1 cellular context compared by ENCODE assay signal in genomic region chr12:57846577-57847319, GRCh38.
A peak's percentile ranks its signal among the peaks of the same experiment; 100 is the strongest.
TF ChIP-seq lines count a peak whose summit lies in the region.

CTDSP2 (minus strand) TSS chr12:57846729; CDS start chr12:57846435, 294 bp downstream.

TF ChIP-seq in HepG2, 621 proteins besides CTCF, POLR2A, EP300 and RAD21 (continued from another document and continues in another):
- TF ChIP-seq, protein P1, sequence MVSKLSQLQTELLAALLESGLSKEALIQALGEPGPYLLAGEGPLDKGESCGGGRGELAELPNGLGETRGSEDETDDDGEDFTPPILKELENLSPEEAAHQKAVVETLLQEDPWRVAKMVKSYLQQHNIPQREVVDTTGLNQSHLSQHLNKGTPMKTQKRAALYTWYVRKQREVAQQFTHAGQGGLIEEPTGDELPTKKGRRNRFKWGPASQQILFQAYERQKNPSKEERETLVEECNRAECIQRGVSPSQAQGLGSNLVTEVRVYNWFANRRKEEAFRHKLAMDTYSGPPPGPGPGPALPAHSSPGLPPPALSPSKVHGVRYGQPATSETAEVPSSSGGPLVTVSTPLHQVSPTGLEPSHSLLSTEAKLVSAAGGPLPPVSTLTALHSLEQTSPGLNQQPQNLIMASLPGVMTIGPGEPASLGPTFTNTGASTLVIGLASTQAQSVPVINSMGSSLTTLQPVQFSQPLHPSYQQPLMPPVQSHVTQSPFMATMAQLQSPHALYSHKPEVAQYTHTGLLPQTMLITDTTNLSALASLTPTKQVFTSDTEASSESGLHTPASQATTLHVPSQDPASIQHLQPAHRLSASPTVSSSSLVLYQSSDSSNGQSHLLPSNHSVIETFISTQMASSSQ (IDR thresholded peaks at IDR 0.05; ENCODE audit: low read depth) = no peak
- TF ChIP-seq, protein P1 (CRISPR knock-in tag; IDR thresholded peaks at IDR 0.05; ENCODE audit: borderline replicate concordance) = no peak
- TF ChIP-seq UBTF (CRISPR knock-in tag; IDR thresholded peaks at IDR 0.05) (no peak), ZNF225 (CRISPR knock-in tag; IDR thresholded peaks at IDR 0.05) (no peak), SIN3A (IDR thresholded peaks at IDR 0.05; ENCODE audit: borderline replicate concordance, low read depth, low read length) (peak; percentile 63; the same call in 1 of the 2 replicates), BATF2 (CRISPR knock-in tag; IDR thresholded peaks at IDR 0.05) (no peak), FOXK1 (CRISPR knock-in tag; IDR thresholded peaks at IDR 0.05; ENCODE audit: borderline replicate concordance, low read depth) (peak; percentile 73; the same call in 1 of the 2 replicates), NCOA1 (CRISPR knock-in tag; IDR thresholded peaks at IDR 0.05) (no peak), ARHGAP35 (CRISPR knock-in tag; IDR thresholded peaks at IDR 0.05; ENCODE audit: borderline replicate concordance) (no peak), AKNA (CRISPR knock-in tag; IDR thresholded peaks at IDR 0.05; ENCODE audit: borderline replicate concordance) (no peak), ZSCAN29 (CRISPR knock-in tag; conservative IDR thresholded peaks at IDR 0.05) (no peak), EEA1 (CRISPR knock-in tag; IDR thresholded peaks at IDR 0.05; ENCODE audit: borderline replicate concordance) (no peak), FLYWCH1 (CRISPR knock-in tag; IDR thresholded peaks at IDR 0.05) (no peak), ZBTB14 (CRISPR knock-in tag; IDR thresholded peaks at IDR 0.05) (no peak), SIX4 (CRISPR knock-in tag; IDR thresholded peaks at IDR 0.05) (no peak), ZNF609 (CRISPR knock-in tag; IDR thresholded peaks at IDR 0.05; ENCODE audit: borderline replicate concordance) (0 out of 2 replicates have a peak, but pooled peaks have one; percentile 17), ZNF781 (CRISPR knock-in tag; IDR thresholded peaks at IDR 0.05; ENCODE audit: borderline replicate concordance, not compliant biosample characterization) (no peak), ZFP62 (CRISPR knock-in tag; IDR thresholded peaks at IDR 0.05) (no peak), ATM (IDR thresholded peaks at IDR 0.05; ENCODE audit: borderline replicate concordance) (no peak), SOX13 (IDR thresholded peaks at IDR 0.05) (no peak), SOX13 (CRISPR knock-in tag; conservative IDR thresholded peaks at IDR 0.05 in 1 of 2, IDR thresholded peaks at IDR 0.05 in 1 of 2) (0 out of 4 replicates have a peak, but pooled peaks of 1 of the 2 experiments have one; percentile 3), KLF11 (CRISPR knock-in tag; IDR thresholded peaks at IDR 0.05) (no peak), SKIL (CRISPR knock-in tag; IDR thresholded peaks at IDR 0.05; ENCODE audit: borderline replicate concordance) (peak; percentile 43; the same call in 1 of the 2 replicates), DPF2 (CRISPR knock-in tag; IDR thresholded peaks at IDR 0.05; ENCODE audit: borderline replicate concordance, low read depth) (no peak), ZNF691 (CRISPR knock-in tag; IDR thresholded peaks at IDR 0.05; ENCODE audit: borderline replicate concordance, low read depth) (peak; percentile 98), CEBPB (IDR thresholded peaks at IDR 0.05; ENCODE audit: borderline replicate concordance, low read depth, low read length) (no peak), MED1 (CRISPR knock-in tag; IDR thresholded peaks at IDR 0.05) (no peak)
- TF ChIP-seq, protein P2, sequence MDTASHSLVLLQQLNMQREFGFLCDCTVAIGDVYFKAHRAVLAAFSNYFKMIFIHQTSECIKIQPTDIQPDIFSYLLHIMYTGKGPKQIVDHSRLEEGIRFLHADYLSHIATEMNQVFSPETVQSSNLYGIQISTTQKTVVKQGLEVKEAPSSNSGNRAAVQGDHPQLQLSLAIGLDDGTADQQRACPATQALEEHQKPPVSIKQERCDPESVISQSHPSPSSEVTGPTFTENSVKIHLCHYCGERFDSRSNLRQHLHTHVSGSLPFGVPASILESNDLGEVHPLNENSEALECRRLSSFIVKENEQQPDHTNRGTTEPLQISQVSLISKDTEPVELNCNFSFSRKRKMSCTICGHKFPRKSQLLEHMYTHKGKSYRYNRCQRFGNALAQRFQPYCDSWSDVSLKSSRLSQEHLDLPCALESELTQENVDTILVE (CRISPR knock-in tag; IDR thresholded peaks at IDR 0.05) = no peak
